15 cellular contexts compared by ENCODE assay signal in genomic region chr13:51950722-51951121, GRCh38.
DNase-seq lines count a peak whose midpoint lies in the region; ATAC-seq and TF ChIP-seq lines count a peak whose summit lies in the region.
"Had no signal": no experiment of that assay in that cellular context is flagged by ENCODE, and none has a peak within 500 bp of the region (broad histone marks: within the 10 kb centered on the region; RNA-seq: fewer than 3 reads in every experiment).

No MANE protein-coding gene starts in this region.

- peak overlapping the region; percentile 35 for H3K4me3 Mint-ChIP-seq in activated CD8-positive, alpha-beta memory T cell treated with anti-CD3 and anti-CD28 coated beads, Interleukin-2, amount 10 ng/mL, durations not matched to agents 7 days and 5 days
- peak overlapping the region in 6 of 7 donors; percentile 29 to 68 (median 44) for H3K4me3 Mint-ChIP-seq in CD8-positive, alpha-beta memory T cell
- H3K4me3 Mint-ChIP-seq in activated CD8-positive, alpha-beta T cell treated with anti-CD3 and anti-CD28 coated beads for 36 hours = no peak overlapping the region
- H3K4me3 Mint-ChIP-seq: CD14-positive monocyte, mesothelial cell of epicardium had no signal

- intact Hi-C loops in activated CD8-positive, alpha-beta T cell treated with anti-CD3 and anti-CD28 coated beads for 36 hours (cut with micrococcal nuclease) = no loop called here
- intact Hi-C loops in vagina (cut with DNase I) = no loop called here

- H3K36me3 ChIP-seq in CD8-positive, alpha-beta memory T cell (ENCODE audit: insufficient read depth, low read length) = no peaks in the 10 kb centered on the region
- H3K36me3 ChIP-seq in vagina = no peaks in the 10 kb centered on the region
- H3K36me3 ChIP-seq: adrenal gland had no signal

- peak overlapping the region; percentile 1 for H3K4me3 ChIP-seq in CD8-positive, alpha-beta memory T cell (ENCODE audit: low read length)
- no peak overlapping the region for H3K4me3 ChIP-seq in vagina
- H3K4me3 ChIP-seq: adrenal gland had no signal

- H3K9me3 ChIP-seq in CD8-positive, alpha-beta memory T cell (ENCODE audit: low read length) = peaks cover 12% of the 10 kb centered on the region
- no peaks in the 10 kb centered on the region for H3K9me3 ChIP-seq in vagina
- H3K9me3 ChIP-seq: adrenal gland had no signal

- H3K27ac Mint-ChIP-seq in activated CD8-positive, alpha-beta memory T cell treated with anti-CD3 and anti-CD28 coated beads, Interleukin-2, amount 10 ng/mL, durations not matched to agents 7 days and 5 days = peak overlapping the region; percentile 77
- peak overlapping the region in 7 of 8 donors; percentile 10 to 88 (median 71) for H3K27ac Mint-ChIP-seq in CD8-positive, alpha-beta memory T cell
- peak overlapping the region; percentile 18 for H3K27ac Mint-ChIP-seq in activated CD8-positive, alpha-beta T cell treated with anti-CD3 and anti-CD28 coated beads for 36 hours
- H3K27ac Mint-ChIP-seq: CD14-positive monocyte, mesothelial cell of epicardium had no signal

- H3K4me1 ChIP-seq in CD8-positive, alpha-beta memory T cell (ENCODE audit: insufficient read depth, low read length) = peaks cover 39% of the 10 kb centered on the region
- H3K4me1 ChIP-seq in vagina = no peaks in the 10 kb centered on the region
- H3K4me1 ChIP-seq: adrenal gland had no signal

- POLR2A ChIA-PET in CD8-positive, alpha-beta memory T cell (lab: Charles Lee) = no interaction called here
- POLR2A ChIA-PET in activated CD8-positive, alpha-beta T cell treated with anti-CD3 and anti-CD28 coated beads for 36 hours (lab: Charles Lee) = no interaction called here

- H3K27me3 ChIP-seq in CD8-positive, alpha-beta memory T cell (ENCODE audit: insufficient read depth, low read length, poor library complexity, severe bottlenecking) = no peaks in the 10 kb centered on the region
- H3K27me3 ChIP-seq in vagina = no peaks in the 10 kb centered on the region
- H3K27me3 ChIP-seq: adrenal gland had no signal

- peak; percentile 73 for DNase-seq in activated CD8-positive, alpha-beta memory T cell treated with anti-CD3 and anti-CD28 coated beads, Interleukin-2, amount 10 ng/mL, durations not matched to agents 7 days and 5 days
- DNase-seq in activated CD8-positive, alpha-beta memory T cell treated with anti-CD3 and anti-CD28 coated beads, Interleukin-2, amount 50 U/mL, for 48 hours = no peak
- DNase-seq in CD8-positive, alpha-beta memory T cell = peak in 2 of 5 donors; percentile 7 to 38
- DNase-seq in activated CD8-positive, alpha-beta T cell treated with anti-CD3 and anti-CD28 coated beads for 36 hours = peak; percentile 11
- DNase-seq in glomerular endothelial cell (ENCODE audit: extremely low read depth, low read depth, low spot score) (peak; percentile 44), OCI-M2 (lab: John Stamatoyannopoulos, UW; ENCODE audit: unreplicated experiment) (no peak), cerebellar nuclear complex (lab: John Stamatoyannopoulos, UW) (no peak), vagina (ENCODE audit: extremely low spot score in 2 of 2) (no peak)
- DNase-seq: adrenal gland, NCI-H1105 treated with DMSO at 0.1 percent for 48 hours, NCI-H774, retina had no signal

- no peak overlapping the region for H3K27ac ChIP-seq in CD8-positive, alpha-beta memory T cell (ENCODE audit: low read depth, low read length)
- no peak overlapping the region for H3K27ac ChIP-seq in vagina
- H3K27ac ChIP-seq: adrenal gland had no signal

- CTCF ChIA-PET in activated CD8-positive, alpha-beta memory T cell treated with anti-CD3 and anti-CD28 coated beads, Interleukin-2, amount 10 ng/mL, durations not matched to agents 7 days and 5 days (lab: Charles Lee) = interaction anchor here (1.0 to 1.5 kb wide), 3 partner anchors 11 to 136 kb away, joined by 3 read pairs; no protein-coding TSS in a partner anchor
- CTCF ChIA-PET in CD8-positive, alpha-beta memory T cell (lab: Charles Lee) = no interaction called here
- CTCF ChIA-PET in activated CD8-positive, alpha-beta T cell treated with anti-CD3 and anti-CD28 coated beads for 36 hours (lab: Charles Lee) = no interaction called here

- no peak for TF ChIP-seq POLR2A in vagina (IDR thresholded peaks at IDR 0.05)

- H3K27me3 Mint-ChIP-seq in activated CD8-positive, alpha-beta memory T cell treated with anti-CD3 and anti-CD28 coated beads, Interleukin-2, amount 10 ng/mL, durations not matched to agents 7 days and 5 days = peaks cover 14% of the 10 kb centered on the region
- H3K27me3 Mint-ChIP-seq in CD8-positive, alpha-beta memory T cell = peaks cover 0 to 1% of the 10 kb centered on the region in 2 donors
- no peaks in the 10 kb centered on the region for H3K27me3 Mint-ChIP-seq in activated CD8-positive, alpha-beta T cell treated with anti-CD3 and anti-CD28 coated beads for 36 hours

- peaks cover 17% of the 10 kb centered on the region for H3K36me3 Mint-ChIP-seq in activated CD8-positive, alpha-beta memory T cell treated with anti-CD3 and anti-CD28 coated beads, Interleukin-2, amount 10 ng/mL, durations not matched to agents 7 days and 5 days
- peaks cover 6 to 31% (median 9%) of the 10 kb centered on the region in 3 donors for H3K36me3 Mint-ChIP-seq in CD8-positive, alpha-beta memory T cell
- H3K36me3 Mint-ChIP-seq in activated CD8-positive, alpha-beta T cell treated with anti-CD3 and anti-CD28 coated beads for 36 hours (ENCODE audit: low read depth) = no peaks in the 10 kb centered on the region
- H3K36me3 Mint-ChIP-seq: CD14-positive monocyte had no signal

- peaks cover 6% of the 10 kb centered on the region for H3K9me3 Mint-ChIP-seq in activated CD8-positive, alpha-beta memory T cell treated with anti-CD3 and anti-CD28 coated beads, Interleukin-2, amount 10 ng/mL, durations not matched to agents 7 days and 5 days (ENCODE audit: low read depth)
- H3K9me3 Mint-ChIP-seq in CD8-positive, alpha-beta memory T cell = peaks cover 0 to 18% (median 11%) of the 10 kb centered on the region in 5 donors
- peaks cover 2% of the 10 kb centered on the region for H3K9me3 Mint-ChIP-seq in activated CD8-positive, alpha-beta T cell treated with anti-CD3 and anti-CD28 coated beads for 36 hours

- TF ChIP-seq CTCF in activated CD8-positive, alpha-beta T cell treated with anti-CD3 and anti-CD28 coated beads for 36 hours (IDR thresholded peaks at IDR 0.05) = no peak
- TF ChIP-seq CTCF in vagina (IDR thresholded peaks at IDR 0.05) = no peak

- peak; percentile 93 for ATAC-seq in activated CD8-positive, alpha-beta memory T cell treated with anti-CD3 and anti-CD28 coated beads, Interleukin-2, amount 10 ng/mL, durations not matched to agents 7 days and 5 days
- ATAC-seq in activated CD8-positive, alpha-beta T cell treated with anti-CD3 and anti-CD28 coated beads for 36 hours = peak; percentile 60
- ATAC-seq: SK-N-SH treated with all-trans-retinoic acid at 6 μM for 48 hours had no signal

- peaks cover 25% of the 10 kb centered on the region for H3K4me1 Mint-ChIP-seq in activated CD8-positive, alpha-beta memory T cell treated with anti-CD3 and anti-CD28 coated beads, Interleukin-2, amount 10 ng/mL, durations not matched to agents 7 days and 5 days
- peaks cover 19 to 50% (median 20%) of the 10 kb centered on the region in 3 donors for H3K4me1 Mint-ChIP-seq in CD8-positive, alpha-beta memory T cell
- peaks cover 6% of the 10 kb centered on the region for H3K4me1 Mint-ChIP-seq in activated CD8-positive, alpha-beta T cell treated with anti-CD3 and anti-CD28 coated beads for 36 hours (ENCODE audit: low read depth)
- H3K4me1 Mint-ChIP-seq: mesothelial cell of epicardium had no signal

Comparison
In these comparisons a context has a peak if more than half of its experiments do, and no peak if none do; other contexts are left out.
1. DNase-seq: peak in activated CD8-positive, alpha-beta memory T cell treated with anti-CD3 and anti-CD28 coated beads, Interleukin-2, amount 10 ng/mL, durations not matched to agents 7 days and 5 days (single experiment), activated CD8-positive, alpha-beta T cell treated with anti-CD3 and anti-CD28 coated beads for 36 hours (single experiment) and glomerular endothelial cell (single experiment); none in activated CD8-positive, alpha-beta memory T cell treated with anti-CD3 and anti-CD28 coated beads, Interleukin-2, amount 50 U/mL, for 48 hours (single experiment), OCI-M2 (single experiment), cerebellar nuclear complex (0 of 2) and vagina (0 of 2).
2. H3K27ac Mint-ChIP-seq: peak in every context shown above with its lines; median percentile 77 in activated CD8-positive, alpha-beta memory T cell treated with anti-CD3 and anti-CD28 coated beads, Interleukin-2, amount 10 ng/mL, durations not matched to agents 7 days and 5 days; 71 in CD8-positive, alpha-beta memory T cell; 18 in activated CD8-positive, alpha-beta T cell treated with anti-CD3 and anti-CD28 coated beads for 36 hours.